ENCODE assay signal across 13 cellular contexts in genomic region chr17:949623-950338, GRCh38. TPM values are rescaled to one million over a fixed set of nuclear protein-coding genes. Genes with fewer than 3 reads are reported as not detected.
DNase-seq lines count a peak whose midpoint lies in the region; ATAC-seq and TF ChIP-seq lines count a peak whose summit lies in the region.
"Had no signal": no experiment of that assay in that cellular context is flagged by ENCODE, and none has a peak within 500 bp of the region (broad histone marks: within the 10 kb centered on the region; RNA-seq: fewer than 3 reads in every experiment).

No MANE protein-coding gene starts in this region.

- H3K36me3 ChIP-seq in NT2/D1 (ENCODE audit: insufficient read depth, insufficient read length, low read length): peaks cover 10% of the 10 kb centered on the region
- peaks cover 2% of the 10 kb centered on the region; the same call in 1 of the 2 replicates for H3K36me3 ChIP-seq in iPS DF 6.9 (ENCODE audit: control insufficient read depth, insufficient read depth, low read length)
- H3K36me3 ChIP-seq: brain microvascular endothelial cell had no signal

- WGBS in iPS DF 6.9 (ENCODE audit: insufficient coverage, insufficient read length): no CpG with 5 or more reads among the region's 12 CpGs

- H3K27me3 ChIP-seq in NT2/D1 (ENCODE audit: insufficient read depth, insufficient read length) (no peaks in the 10 kb centered on the region), iPS DF 6.9 (ENCODE audit: control insufficient read depth, insufficient read depth, low read length) (no peaks in the 10 kb centered on the region)

- peaks cover 6% of the 10 kb centered on the region for H3K36me3 Mint-ChIP-seq in progenitor cell of endocrine pancreas (ENCODE audit: insufficient read depth)
- H3K36me3 Mint-ChIP-seq in T-helper 2 cell treated with Interferon-gamma antibody and Interleukin-4, amounts not matched to agents 5 μg/mL and 100 μg/mL, for 36 hours (ENCODE audit: low read depth): no peaks in the 10 kb centered on the region

- H3K9ac ChIP-seq in NT2/D1 (ENCODE audit: insufficient read length, low read depth): no peak overlapping the region

- H3K4me1 ChIP-seq in NT2/D1 (ENCODE audit: insufficient read depth, insufficient read length) (peaks cover 5% of the 10 kb centered on the region), iPS DF 6.9 (ENCODE audit: control insufficient read depth, insufficient read depth, low read length) (peaks cover 2% of the 10 kb centered on the region)

- no peak for ATAC-seq in HG03457 (IDR thresholded peaks at IDR 0.05; ENCODE audit: unreplicated experiment)
- ATAC-seq: effector memory CD8-positive, alpha-beta T cell; left colon had no signal

- H3K27ac Mint-ChIP-seq in progenitor cell of endocrine pancreas: peak overlapping the region; percentile 94
- H3K27ac Mint-ChIP-seq in T-helper 2 cell treated with Interferon-gamma antibody and Interleukin-4, amounts not matched to agents 5 μg/mL and 100 μg/mL, for 36 hours: no peak overlapping the region
- H3K27ac Mint-ChIP-seq: effector memory CD8-positive, alpha-beta T cell had no signal

- H3K4me3 ChIP-seq in NT2/D1 (ENCODE audit: insufficient read length, low read depth): no peak overlapping the region
- H3K4me3 ChIP-seq in iPS DF 6.9 (ENCODE audit: low read length): no peak overlapping the region

- H3K4me1 Mint-ChIP-seq in progenitor cell of endocrine pancreas (ENCODE audit: low read depth): peaks cover 20% of the 10 kb centered on the region
- H3K4me1 Mint-ChIP-seq in T-helper 2 cell treated with Interferon-gamma antibody and Interleukin-4, amounts not matched to agents 5 μg/mL and 100 μg/mL, for 36 hours (ENCODE audit: low read depth): no peaks in the 10 kb centered on the region

- no peaks in the 10 kb centered on the region for H3K9me3 Mint-ChIP-seq in progenitor cell of endocrine pancreas (ENCODE audit: low read depth)
- no peaks in the 10 kb centered on the region for H3K9me3 Mint-ChIP-seq in T-helper 2 cell treated with Interferon-gamma antibody and Interleukin-4, amounts not matched to agents 5 μg/mL and 100 μg/mL, for 36 hours
- H3K9me3 Mint-ChIP-seq: effector memory CD8-positive, alpha-beta T cell had no signal

- no peaks in the 10 kb centered on the region for H3K27me3 Mint-ChIP-seq in progenitor cell of endocrine pancreas
- peaks cover 7% of the 10 kb centered on the region for H3K27me3 Mint-ChIP-seq in T-helper 2 cell treated with Interferon-gamma antibody and Interleukin-4, amounts not matched to agents 5 μg/mL and 100 μg/mL, for 36 hours (ENCODE audit: low read depth)

- peak overlapping the region; percentile 62 for H3K27ac ChIP-seq in iPS DF 6.9 (ENCODE audit: low read length)
- H3K27ac ChIP-seq: brain microvascular endothelial cell had no signal

- H3K9me3 ChIP-seq in NT2/D1 (ENCODE audit: insufficient read depth, low read length) (no peaks in the 10 kb centered on the region), iPS DF 6.9 (ENCODE audit: control insufficient read depth, insufficient read depth, low read length) (no peaks in the 10 kb centered on the region)

- peak overlapping the region; percentile 9 for H3K4me3 Mint-ChIP-seq in progenitor cell of endocrine pancreas (ENCODE audit: low read depth)
- H3K4me3 Mint-ChIP-seq in T-helper 2 cell treated with Interferon-gamma antibody and Interleukin-4, amounts not matched to agents 5 μg/mL and 100 μg/mL, for 36 hours: no peak overlapping the region
- H3K4me3 Mint-ChIP-seq: effector memory CD8-positive, alpha-beta T cell had no signal

- no peak for TF ChIP-seq CTCF in progenitor cell of endocrine pancreas (IDR thresholded peaks at IDR 0.05; ENCODE audit: unreplicated experiment)

- peak; percentile 77 for DNase-seq in EH (ENCODE audit: low read depth)
- DNase-seq in NT2/D1 (ENCODE audit: low read depth, low spot score): peak; percentile 81
- DNase-seq in iPS DF 6.9 (ENCODE audit: low read depth, low spot score): peak; percentile 58
- DNase-seq in progenitor cell of endocrine pancreas (ENCODE audit: low spot score, unreplicated experiment): no peak
- DNase-seq in NK-92 treated with Interleukin-12 subunit alpha and Interleukin-12 subunit beta, amount 100 ng/mL, for 24 hours (lab: John Stamatoyannopoulos, UW): no peak
- DNase-seq in DMS79 treated with DMSO at 0.1 percent for 48 hours (lab: John Stamatoyannopoulos, UW): no peak
- no peak for DNase-seq in T-helper 2 cell treated with Interferon-gamma antibody and Interleukin-4, amounts not matched to agents 5 μg/mL and 100 μg/mL, for 36 hours (ENCODE audit: low spot score)
- DNase-seq: activated naive CD4-positive, alpha-beta T cell; effector memory CD8-positive, alpha-beta T cell; left colon; NCI-H2107 had no signal

RNA-seq across cellular contexts. Expression of gene NXN, which starts 29.8 kb away (rescaled TPM):
- total RNA-seq in progenitor cell of endocrine pancreas: 53.1 and 56.0 TPM in 2 replicates

RNA-seq across cellular contexts. Expression of gene TIMM22, which starts 47.1 kb away (rescaled TPM):
- total RNA-seq in progenitor cell of endocrine pancreas: 14.1 and 14.3 TPM in 2 replicates

Comparison
In these comparisons a context has a peak if more than half of its experiments do, and no peak if none do; other contexts are left out.
1. DNase-seq: peak in EH (single experiment), NT2/D1 (single experiment) and iPS DF 6.9 (single experiment); none in progenitor cell of endocrine pancreas (single experiment), NK-92 treated with Interleukin-12 subunit alpha and Interleukin-12 subunit beta, amount 100 ng/mL, for 24 hours (single experiment), DMS79 treated with DMSO at 0.1 percent for 48 hours (single experiment) and T-helper 2 cell treated with Interferon-gamma antibody and Interleukin-4, amounts not matched to agents 5 μg/mL and 100 μg/mL, for 36 hours (single experiment).